10 cellular contexts compared by ENCODE assay signal in the genomic region with DNA sequence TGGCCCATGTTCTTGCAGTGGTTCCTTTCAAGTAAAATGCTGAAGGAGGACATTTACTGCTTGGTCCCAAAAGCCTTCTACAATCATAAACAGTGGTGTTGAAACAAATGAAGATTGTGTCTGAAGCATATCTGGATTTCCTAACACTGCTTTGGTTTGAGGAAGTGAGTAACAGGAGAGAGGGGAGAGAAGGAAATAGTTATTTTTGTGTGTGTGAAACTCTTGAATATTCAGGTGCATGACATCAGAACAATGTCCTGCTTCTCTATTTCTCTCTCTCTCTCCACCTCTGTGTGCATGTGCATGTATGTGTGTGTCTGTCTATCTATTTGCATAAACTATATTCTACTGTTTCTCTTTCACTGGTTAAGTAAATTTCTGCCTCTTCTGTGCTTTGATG.
A peak's percentile ranks its signal among the peaks of the same experiment; 100 is the strongest.
DNase-seq lines count a peak whose midpoint lies in the region; ATAC-seq and TF ChIP-seq lines count a peak whose summit lies in the region.
"Had no signal": no experiment of that assay in that cellular context is flagged by ENCODE, and none has a peak within 500 bp of the region (broad histone marks: within the 10 kb centered on the region; RNA-seq: fewer than 3 reads in every experiment).

No MANE protein-coding gene starts in this region.

- no peaks in the 10 kb centered on the region for H3K79me2 ChIP-seq in smooth muscle cell (ENCODE audit: low read depth)

- ATAC-seq in GM21576 (IDR thresholded peaks at IDR 0.05; ENCODE audit: unreplicated experiment) (peak; percentile 96), HG03558 (IDR thresholded peaks at IDR 0.05; ENCODE audit: extremely low read depth, unreplicated experiment) (peak; percentile 93)

- no peak overlapping the region for H2AFZ ChIP-seq in smooth muscle cell (ENCODE audit: low read depth)

- no peaks in the 10 kb centered on the region for H3K36me3 ChIP-seq in smooth muscle cell (ENCODE audit: low read depth)

- no peak overlapping the region for H3K9ac ChIP-seq in smooth muscle cell (ENCODE audit: low read depth)

- H4K20me1 ChIP-seq in smooth muscle cell (ENCODE audit: low read depth), result no peaks in the 10 kb centered on the region

- no peaks in the 10 kb centered on the region for H3K4me1 ChIP-seq in smooth muscle cell (ENCODE audit: low read depth)

- H3K27me3 ChIP-seq in smooth muscle cell (ENCODE audit: low read depth), result no peaks in the 10 kb centered on the region

- H3K27ac ChIP-seq in smooth muscle cell (ENCODE audit: low read depth), result no peak overlapping the region
- H3K27ac ChIP-seq: skin epidermis had no signal

- H3K9me3 ChIP-seq in smooth muscle cell (replicated peaks; ENCODE audit: low read depth), result peaks cover 12% of the 10 kb centered on the region

- no peak overlapping the region for H3K4me2 ChIP-seq in smooth muscle cell

- no peak for TF ChIP-seq CTCF in GM12865 (IDR thresholded peaks at IDR 0.05; ENCODE audit: insufficient read depth, low read depth, low read length, missing control alignments)
- no peak for TF ChIP-seq CTCF in epithelial cell of esophagus (IDR thresholded peaks at IDR 0.05; ENCODE audit: insufficient read depth, low read depth, low read length, missing control alignments)
- no peak for TF ChIP-seq CTCF in smooth muscle cell (IDR thresholded peaks at IDR 0.05; ENCODE audit: borderline replicate concordance, insufficient read depth, poor library complexity, severe bottlenecking)

- no peaks in the 10 kb centered on the region for H3F3A ChIP-seq in smooth muscle cell (ENCODE audit: low read depth)

- peak; percentile 57 for DNase-seq in GM12865 (ENCODE audit: low read depth)
- DNase-seq in epithelial cell of esophagus (ENCODE audit: low read depth), result peak; percentile 75
- no peak for DNase-seq in T-helper 2 cell
- no peak for DNase-seq in central memory CD4-positive, alpha-beta T cell
- no peak for DNase-seq in cerebellum (ENCODE audit: low spot score)
- no peak for DNase-seq in smooth muscle cell (lab: John Stamatoyannopoulos, UW; ENCODE audit: unreplicated experiment)
- DNase-seq: NCI-H1417 treated with DMSO at 0.1 percent for 48 hours had no signal

- no peak overlapping the region for H3K4me3 ChIP-seq in GM12865 (ENCODE audit: low read depth, low read length)
- H3K4me3 ChIP-seq in epithelial cell of esophagus (ENCODE audit: low read length), result no peak overlapping the region
- H3K4me3 ChIP-seq in smooth muscle cell, result no peak overlapping the region
- H3K4me3 ChIP-seq: skin epidermis had no signal

Comparison
In these comparisons a context has a peak if more than half of its experiments do, and no peak if none do; other contexts are left out.
1. DNase-seq: peak in GM12865 (single experiment) and epithelial cell of esophagus (single experiment); none in T-helper 2 cell (0 of 5), central memory CD4-positive, alpha-beta T cell (single experiment), cerebellum (single experiment) and smooth muscle cell (single experiment).